Comparison of ENCODE assay signal across 20 cellular contexts in the genomic region with DNA sequence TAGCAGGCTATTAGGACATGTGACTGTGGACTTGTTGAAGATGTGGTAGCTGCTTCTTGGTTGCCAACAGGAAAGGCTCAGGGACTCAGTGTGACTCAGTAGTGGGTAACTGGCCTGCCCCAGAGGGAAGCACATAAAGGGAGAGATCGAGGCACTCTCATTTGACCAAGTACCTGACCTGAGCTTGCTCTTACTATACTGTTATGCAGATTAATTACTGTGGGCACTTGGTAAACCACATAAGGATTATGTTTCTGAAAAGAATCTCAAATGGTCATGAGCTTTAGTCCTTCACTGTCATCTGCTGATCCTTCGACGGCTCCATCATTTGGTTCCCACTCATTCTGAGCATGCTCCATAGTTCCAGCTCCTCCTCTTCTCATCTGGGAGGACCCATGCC.
"Had no signal": no experiment of that assay in that cellular context is flagged by ENCODE, and none has a peak within 500 bp of the region (broad histone marks: within the 10 kb centered on the region; RNA-seq: fewer than 3 reads in every experiment).

No MANE protein-coding gene starts in this region.

- H3K27me3 ChIP-seq: cardiac muscle cell, right lobe of liver, spleen, suprapubic skin had no signal

- H3K4me1 ChIP-seq: prostate gland, right lobe of liver, spleen, suprapubic skin had no signal

- H3K27ac Mint-ChIP-seq: activated CD4-positive, alpha-beta T cell treated with anti-CD3 and anti-CD28 coated beads, Interleukin-2, amount 10 ng/mL, durations not matched to agents 24 days and 14 days; activated naive CD8-positive, alpha-beta T cell treated with anti-CD3 and anti-CD28 coated beads for 36 hours; nephron; type B pancreatic cell; WTC11 had no signal

- H3K4me3 ChIP-seq: cardiac muscle cell, lower lobe of right lung, prostate gland, right lobe of liver, spleen, suprapubic skin had no signal

- ATAC-seq: lower lobe of right lung, right lobe of liver, SK-N-SH treated with all-trans-retinoic acid at 6 μM for 48 hours, WTC11 had no signal

- DNase-seq: activated CD4-positive, alpha-beta T cell treated with anti-CD3 and anti-CD28 coated beads, Interleukin-2, amount 10 ng/mL, durations not matched to agents 24 days and 14 days; activated CD8-positive, alpha-beta memory T cell treated with anti-CD3 and anti-CD28 coated beads for 24 hours; activated gamma-delta T cell; activated naive CD8-positive, alpha-beta T cell treated with anti-CD3 and anti-CD28 coated beads for 36 hours; anterior cingulate cortex; hippocampal formation; lower lobe of right lung; midbrain; right lobe of liver; spleen; stimulated activated CD4-positive, alpha-beta T cell treated with anti-CD3 and anti-CD28 coated beads, Interleukin-1b, Interleukin-23, amount 100 ng/mL, for 48 hours; stimulated activated naive CD4-positive, alpha-beta T cell treated with Interleukin-2 at 50 U/mL for 16 hours had no signal

- H3K27me3 Mint-ChIP-seq: activated CD4-positive, alpha-beta T cell treated with anti-CD3 and anti-CD28 coated beads, Interleukin-2, amount 10 ng/mL, durations not matched to agents 24 days and 14 days; activated naive CD8-positive, alpha-beta T cell treated with anti-CD3 and anti-CD28 coated beads for 36 hours; type B pancreatic cell had no signal

- H3K27ac ChIP-seq: cardiac muscle cell, epithelial cell of prostate, lower lobe of right lung, prostate gland, right lobe of liver, spleen, suprapubic skin had no signal

- H3K4me3 Mint-ChIP-seq: activated CD4-positive, alpha-beta T cell treated with anti-CD3 and anti-CD28 coated beads, Interleukin-2, amount 10 ng/mL, durations not matched to agents 24 days and 14 days; activated naive CD8-positive, alpha-beta T cell treated with anti-CD3 and anti-CD28 coated beads for 36 hours; nephron; type B pancreatic cell; WTC11 had no signal

- H3K9me3 Mint-ChIP-seq: activated CD4-positive, alpha-beta T cell treated with anti-CD3 and anti-CD28 coated beads, Interleukin-2, amount 10 ng/mL, durations not matched to agents 24 days and 14 days; activated naive CD8-positive, alpha-beta T cell treated with anti-CD3 and anti-CD28 coated beads for 36 hours; nephron; type B pancreatic cell; WTC11 had no signal

- H3K4me1 Mint-ChIP-seq: activated CD4-positive, alpha-beta T cell treated with anti-CD3 and anti-CD28 coated beads, Interleukin-2, amount 10 ng/mL, durations not matched to agents 24 days and 14 days; nephron; WTC11 had no signal

- H3K9me3 ChIP-seq: lower lobe of right lung, prostate gland, right lobe of liver, spleen, suprapubic skin had no signal
